In genomic region chr12:113846275-113846674, GRCh38 we compare ENCODE assay signal across 18 cellular contexts.
DNase-seq lines count a peak whose midpoint lies in the region; ATAC-seq and TF ChIP-seq lines count a peak whose summit lies in the region.
"Had no signal": no experiment of that assay in that cellular context is flagged by ENCODE, and none has a peak within 500 bp of the region (broad histone marks: within the 10 kb centered on the region; RNA-seq: fewer than 3 reads in every experiment).

No MANE protein-coding gene starts in this region.

- no peak overlapping the region for H3K9ac ChIP-seq in colonic mucosa (ENCODE audit: low read depth in 2 of 2, low read length in 2 of 2)
- H3K9ac ChIP-seq: SK-N-SH had no signal

- ATAC-seq in stimulated activated effector memory CD8-positive, alpha-beta T cell treated with anti-CD3 and anti-CD28 coated beads, Interleukin-12 subunit alpha, Interleukin-12 subunit beta, amount 100 ng/mL, for 72 hours, result no peak
- ATAC-seq: Right ventricle myocardium inferior had no signal

- peaks cover 6% of the 10 kb centered on the region for H3K36me3 Mint-ChIP-seq in activated CD4-positive, alpha-beta T cell treated with anti-CD3 and anti-CD28 coated beads, Interleukin-2, amount 10 ng/mL, durations not matched to agents 24 days and 14 days (ENCODE audit: low read depth)
- peaks cover 37% of the 10 kb centered on the region for H3K36me3 Mint-ChIP-seq in stimulated activated effector memory CD8-positive, alpha-beta T cell treated with anti-CD3 and anti-CD28 coated beads, Interleukin-12 subunit alpha, Interleukin-12 subunit beta, amount 100 ng/mL, for 72 hours

- H3K27ac ChIP-seq in colonic mucosa, result no peak overlapping the region

- no peak overlapping the region for H3K4me3 Mint-ChIP-seq in activated CD4-positive, alpha-beta T cell treated with anti-CD3 and anti-CD28 coated beads, Interleukin-2, amount 10 ng/mL, durations not matched to agents 24 days and 14 days
- no peak overlapping the region for H3K4me3 Mint-ChIP-seq in stimulated activated effector memory CD8-positive, alpha-beta T cell treated with anti-CD3 and anti-CD28 coated beads, Interleukin-12 subunit alpha, Interleukin-12 subunit beta, amount 100 ng/mL, for 72 hours
- H3K4me3 Mint-ChIP-seq: B cell had no signal

- H3K9me3 Mint-ChIP-seq in activated CD4-positive, alpha-beta T cell treated with anti-CD3 and anti-CD28 coated beads, Interleukin-2, amount 10 ng/mL, durations not matched to agents 24 days and 14 days, result no peaks in the 10 kb centered on the region
- H3K9me3 Mint-ChIP-seq in stimulated activated effector memory CD8-positive, alpha-beta T cell treated with anti-CD3 and anti-CD28 coated beads, Interleukin-12 subunit alpha, Interleukin-12 subunit beta, amount 100 ng/mL, for 72 hours, result no peaks in the 10 kb centered on the region

- no peaks in the 10 kb centered on the region for H3K9me3 ChIP-seq in colonic mucosa
- H3K9me3 ChIP-seq: SK-N-SH had no signal

- H3K4me3 ChIP-seq in NB4 (ENCODE audit: low read depth, low read length), result no peak overlapping the region
- H3K4me3 ChIP-seq in fibroblast of mammary gland (ENCODE audit: control insufficient read depth, low read depth, low read length), result no peak overlapping the region
- H3K4me3 ChIP-seq in colonic mucosa, result no peak overlapping the region

- H3K27me3 ChIP-seq in colonic mucosa, result no peaks in the 10 kb centered on the region

- H3K4me1 ChIP-seq in colonic mucosa, result no peaks in the 10 kb centered on the region

- H3K36me3 ChIP-seq in colonic mucosa, result no peaks in the 10 kb centered on the region

- H3K4me1 Mint-ChIP-seq in activated CD4-positive, alpha-beta T cell treated with anti-CD3 and anti-CD28 coated beads, Interleukin-2, amount 10 ng/mL, durations not matched to agents 24 days and 14 days, result no peaks in the 10 kb centered on the region
- peaks cover 5% of the 10 kb centered on the region for H3K4me1 Mint-ChIP-seq in stimulated activated effector memory CD8-positive, alpha-beta T cell treated with anti-CD3 and anti-CD28 coated beads, Interleukin-12 subunit alpha, Interleukin-12 subunit beta, amount 100 ng/mL, for 72 hours
- H3K4me1 Mint-ChIP-seq: B cell had no signal

- H3K27ac Mint-ChIP-seq in activated CD4-positive, alpha-beta T cell treated with anti-CD3 and anti-CD28 coated beads, Interleukin-2, amount 10 ng/mL, durations not matched to agents 24 days and 14 days, result peak overlapping the region; percentile 2
- peak overlapping the region; percentile 78 for H3K27ac Mint-ChIP-seq in stimulated activated effector memory CD8-positive, alpha-beta T cell treated with anti-CD3 and anti-CD28 coated beads, Interleukin-12 subunit alpha, Interleukin-12 subunit beta, amount 100 ng/mL, for 72 hours
- H3K27ac Mint-ChIP-seq: B cell had no signal

- no peaks in the 10 kb centered on the region for H3K27me3 Mint-ChIP-seq in activated CD4-positive, alpha-beta T cell treated with anti-CD3 and anti-CD28 coated beads, Interleukin-2, amount 10 ng/mL, durations not matched to agents 24 days and 14 days
- H3K27me3 Mint-ChIP-seq: B cell had no signal

- TF ChIP-seq POLR2A in NB4 (IDR thresholded peaks at IDR 0.05; ENCODE audit: extremely low read depth, insufficient read length), result no peak

- no peak for TF ChIP-seq CTCF in NB4 (IDR thresholded peaks at IDR 0.05; ENCODE audit: low read depth, low read length)
- TF ChIP-seq CTCF in fibroblast of mammary gland (conservative IDR thresholded peaks at IDR 0.05; ENCODE audit: control insufficient read depth, insufficient read depth, low read depth, low read length), result no peak
- TF ChIP-seq CTCF in colonic mucosa (IDR thresholded peaks at IDR 0.05), result no peak

- intact Hi-C loops in activated CD4-positive, alpha-beta T cell treated with anti-CD3 and anti-CD28 coated beads, Interleukin-2, amount 10 ng/mL, durations not matched to agents 24 days and 14 days (cut with micrococcal nuclease), result no loop called here
- intact Hi-C loops in colonic mucosa (cut with DNase I), result no loop called here

- DNase-seq in activated CD4-positive, alpha-beta T cell treated with anti-CD3 and anti-CD28 coated beads, Interleukin-2, amount 10 ng/mL, durations not matched to agents 24 days and 14 days, result no peak
- no peak for DNase-seq in activated CD4-positive, alpha-beta T cell treated with anti-CD3 and anti-CD28 coated beads for 48 hours
- DNase-seq in NB4 (ENCODE audit: low read depth) (peak; percentile 19), fibroblast of mammary gland (ENCODE audit: low read depth) (peak; percentile 19), T-helper 2 cell (no peak), colonic mucosa (no peak), DMS79 (lab: John Stamatoyannopoulos, UW) (no peak)
- DNase-seq in stimulated activated effector memory CD8-positive, alpha-beta T cell treated with anti-CD3 and anti-CD28 coated beads, Interleukin-12 subunit alpha, Interleukin-12 subunit beta, amount 100 ng/mL, for 72 hours (ENCODE audit: low spot score in 2 of 2), result no peak
- DNase-seq: HCEC 1CT, KG1, NCI-H1105, NCI-H1694 treated with DMSO at 0.1 percent for 48 hours, NCI-H226, NCI-H526 treated with DMSO at 0.1 percent for 48 hours, SK-N-SH, T-helper 1 cell had no signal

Comparison
In these comparisons a context has a peak if more than half of its experiments do, and no peak if none do; other contexts are left out.
1. DNase-seq: peak in NB4 (single experiment) and fibroblast of mammary gland (single experiment); none in activated CD4-positive, alpha-beta T cell treated with anti-CD3 and anti-CD28 coated beads, Interleukin-2, amount 10 ng/mL, durations not matched to agents 24 days and 14 days (single experiment), activated CD4-positive, alpha-beta T cell treated with anti-CD3 and anti-CD28 coated beads for 48 hours (single experiment), stimulated activated effector memory CD8-positive, alpha-beta T cell treated with anti-CD3 and anti-CD28 coated beads, Interleukin-12 subunit alpha, Interleukin-12 subunit beta, amount 100 ng/mL, for 72 hours (0 of 2), T-helper 2 cell (0 of 5), colonic mucosa (single experiment) and DMS79 (single experiment).